8 cellular contexts compared by ENCODE assay signal in the genomic region with DNA sequence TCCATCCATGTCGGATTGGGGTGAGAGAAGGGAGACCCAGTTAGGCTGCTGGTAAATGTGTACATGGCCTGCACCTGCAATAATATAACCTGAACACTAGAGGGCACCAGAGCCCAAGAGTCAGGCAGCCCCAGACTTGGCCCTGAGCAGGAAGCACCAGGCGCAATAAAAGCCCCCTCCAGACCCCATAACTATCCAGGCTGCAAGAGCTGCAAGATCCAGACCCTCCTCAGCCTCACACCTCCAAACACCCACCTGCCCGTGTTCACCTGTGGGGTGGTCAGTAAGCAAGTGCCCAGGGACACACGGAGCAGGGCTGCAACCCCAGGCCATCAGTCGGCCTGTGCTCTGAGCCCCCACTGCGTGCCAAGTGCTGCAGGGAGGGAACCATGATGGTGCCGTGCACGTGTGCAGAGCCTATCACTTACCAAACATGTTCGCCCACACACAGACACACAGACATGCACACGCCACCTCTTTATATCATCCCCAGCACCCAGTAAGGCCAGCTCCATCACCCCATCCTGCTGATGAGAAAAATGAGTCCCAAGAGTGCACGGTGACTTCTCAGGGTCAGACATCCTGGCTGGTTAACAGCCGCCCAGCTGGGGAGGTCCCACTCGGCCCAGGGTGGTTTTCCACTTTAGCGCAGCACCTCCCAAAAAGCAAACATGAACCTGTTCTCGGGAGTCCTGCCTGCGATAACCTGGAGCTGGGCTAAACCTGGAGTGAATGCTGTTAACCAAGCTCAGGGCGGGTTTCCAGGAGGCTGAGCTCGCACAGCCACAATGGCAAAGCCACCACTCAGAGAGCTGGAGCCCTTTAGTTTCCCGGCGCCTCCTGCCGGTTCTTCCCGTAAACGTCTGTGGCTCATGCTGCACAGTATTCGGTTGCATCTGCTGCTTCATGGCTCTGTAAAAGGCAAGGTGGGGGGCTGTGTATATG.
DNase-seq lines count a peak whose midpoint lies in the region; ATAC-seq, FAIRE-seq and TF ChIP-seq lines count a peak whose summit lies in the region.

No MANE protein-coding gene starts in this region.

- TF ChIP-seq RAD21 in HCT116 (IDR thresholded peaks at IDR 0.05; ENCODE audit: low read depth): peak; percentile 100
- peak; percentile 83 for TF ChIP-seq RAD21 in GM12878 (IDR thresholded peaks at IDR 0.05; ENCODE audit: insufficient read depth, low read depth, low read length)

- no peaks in the 10 kb centered on the region for H3K36me3 ChIP-seq in HCT116 (ENCODE audit: control insufficient read depth in 1 of 2, insufficient read depth in 2 of 2, low read length in 2 of 2)
- no peaks in the 10 kb centered on the region; a peak in 1 of 4 replicates for H3K36me3 ChIP-seq in GM12878 (ENCODE audit: control insufficient read depth in 2 of 2, insufficient read depth in 2 of 2, low read length in 1 of 2)

- no peaks in the 10 kb centered on the region for H3K9me3 ChIP-seq in HCT116 (ENCODE audit: control insufficient read depth in 1 of 2, insufficient read depth in 1 of 2, low read depth in 1 of 2, low read length in 2 of 2)
- no peaks in the 10 kb centered on the region for H3K9me3 ChIP-seq in T-helper 17 cell (ENCODE audit: control insufficient read depth, low read length, poor library complexity, severe bottlenecking)
- H3K9me3 ChIP-seq in GM12878 (replicated peaks; ENCODE audit: control insufficient read depth, insufficient read depth, low read length): no peaks in the 10 kb centered on the region

- H3K27me3 Mint-ChIP-seq in T-helper 17 cell (peaks cover 3% of the 10 kb centered on the region), immature natural killer cell (ENCODE audit: low read depth in 3 of 3) (peaks cover 0 to 3% (median 0%) of the 10 kb centered on the region in 3 donors)

- H3K4me3 Mint-ChIP-seq in T-helper 17 cell (no peak overlapping the region), immature natural killer cell (no peak overlapping the region)

- no peaks in the 10 kb centered on the region for H3K9me2 ChIP-seq in HCT116 (ENCODE audit: insufficient read depth)

- H3K36me3 Mint-ChIP-seq in T-helper 17 cell (ENCODE audit: low read depth) (no peaks in the 10 kb centered on the region), immature natural killer cell (no peaks in the 10 kb centered on the region)

- no peak overlapping the region for H3K27ac Mint-ChIP-seq in T-helper 17 cell
- H3K27ac Mint-ChIP-seq in immature natural killer cell: no peak overlapping the region

- H3K9ac ChIP-seq in HCT116 (ENCODE audit: low read length) (no peak overlapping the region), GM12878 (ENCODE audit: control insufficient read depth, insufficient read depth, low read length) (no peak overlapping the region)

- TF ChIP-seq CTCF in HCT116 (IDR thresholded peaks at IDR 0.05 in 2 of 3, conservative IDR thresholded peaks at IDR 0.05 in 1 of 3; ENCODE audit: borderline replicate concordance in 1 of 3, insufficient read depth in 1 of 3, low read depth in 2 of 3, low read length in 2 of 3) (peak; percentile 93 to 100 (median 99)), GM12878 (IDR thresholded peaks at IDR 0.05 in 2 of 3, conservative IDR thresholded peaks at IDR 0.05 in 1 of 3; ENCODE audit: control insufficient read depth in 2 of 3, extremely low read depth in 1 of 3, insufficient read depth in 1 of 3, low read depth in 3 of 3, low read length in 3 of 3) (peak; percentile 83 to 91 (median 84))

- H2AFZ ChIP-seq in HCT116 (ENCODE audit: low read depth, low read length, poor library complexity, severe bottlenecking) (no peak overlapping the region), GM12878 (ENCODE audit: control insufficient read depth, low read depth, low read length) (no peak overlapping the region)

- no peaks in the 10 kb centered on the region for H4K20me1 ChIP-seq in HCT116 (ENCODE audit: insufficient read depth)
- no peaks in the 10 kb centered on the region for H4K20me1 ChIP-seq in GM12878 (ENCODE audit: control insufficient read depth, insufficient read depth)

- RAD21 ChIA-PET in HCT116 (lab: Charles Lee; ENCODE audit: low non-redundant PET in 1 of 2, low total read pairs in 2 of 2, uncharacterized antibody in 2 of 2, unreplicated experiment in 2 of 2) (interaction anchor here (0.6 to 1.9 kb wide), 15 partner anchors 28 to 629 kb away, joined by 3 to 9 read pairs (median 3); no protein-coding TSS in a partner anchor), GM12878 (lab: Charles Lee; ENCODE audit: unreplicated experiment) (interaction anchor here (0.9 to 10.1 kb wide), 22 partner anchors 27 to 694 kb away, joined by 3 to 271 read pairs (median 5); no protein-coding TSS in a partner anchor)

- H3K9me3 Mint-ChIP-seq in immature natural killer cell: no peaks in the 10 kb centered on the region

- DNase-seq in ELR (ENCODE audit: low read depth) (peak; percentile 64), HCT116 (ENCODE audit: low read depth, low spot score) (peak; percentile 61), NCI-H146 treated with DMSO at 0.1 percent for 48 hours (lab: John Stamatoyannopoulos, UW; ENCODE audit: unreplicated experiment) (peak; percentile 12), T-helper 17 cell (peak in 1 of 3 donors; percentile 38), GM12878 (ENCODE audit: low read depth, low spot score) (no peak), immature natural killer cell (peak; percentile 21 to 37 (median 28)), NK-92 (lab: John Stamatoyannopoulos, UW; ENCODE audit: unreplicated experiment) (no peak)
- DNase-seq in stimulated activated CD4-positive, alpha-beta T cell treated with anti-CD3 and anti-CD28 coated beads, Interleukin-1b, Interleukin-23, amount 100 ng/mL, for 48 hours: peak; percentile 32

- peak; percentile 27 for FAIRE-seq in GM12878 (lab: Jason Lieb, UNC)

- SMC1A ChIA-PET in GM12878 (lab: Charles Lee; ENCODE audit: uncharacterized antibody, unreplicated experiment): interaction anchor here (0.7 to 11.9 kb wide), 28 partner anchors 11 to 810 kb away, joined by 3 to 349 read pairs (median 4); no protein-coding TSS in a partner anchor

- no peaks in the 10 kb centered on the region for H3K27me3 ChIP-seq in HCT116 (ENCODE audit: insufficient read depth, low read length)
- no peaks in the 10 kb centered on the region for H3K27me3 ChIP-seq in GM12878 (replicated peaks in 1 of 2; ENCODE audit: control insufficient read depth in 2 of 2, insufficient read depth in 2 of 2, low read length in 1 of 2)

- H3K27ac ChIP-seq in HCT116 (ENCODE audit: low read depth, low read length): no peak overlapping the region; the same call in 1 of the 2 replicates
- H3K27ac ChIP-seq in GM12878 (ENCODE audit: control insufficient read depth, insufficient read depth): no peak overlapping the region

- TF ChIP-seq POLR2A in HCT116 (IDR thresholded peaks at IDR 0.05; ENCODE audit: borderline replicate concordance, extremely low read depth, insufficient read depth, insufficient read length) (no peak), GM12878 (IDR thresholded peaks at IDR 0.05; ENCODE audit: low read depth, low read length) (no peak)

- no peak for TF ChIP-seq EP300 in GM12878 (IDR thresholded peaks at IDR 0.05; ENCODE audit: borderline replicate concordance in 1 of 2, control insufficient read depth in 1 of 2, low read depth in 2 of 2, low read length in 2 of 2)

- peaks cover 83% of the 10 kb centered on the region for H3K79me2 ChIP-seq in HCT116 (ENCODE audit: insufficient read depth, low read length)
- no peaks in the 10 kb centered on the region for H3K79me2 ChIP-seq in GM12878 (ENCODE audit: control insufficient read depth, insufficient read depth, low read length)

- in situ Hi-C loops in GM12878 (cut with MboI): loop anchor here (10.0 kb wide), 1 partner anchor 594 kb away; no protein-coding TSS in a partner anchor

- H3K4me1 ChIP-seq in HCT116 (ENCODE audit: control insufficient read depth in 1 of 2, insufficient read depth in 2 of 2, low read length in 2 of 2) (peaks cover 3 to 46% of the 10 kb centered on the region in 2 experiments; a peak in 3 of 4 replicates), GM12878 (ENCODE audit: control insufficient read depth, insufficient read depth, low read length) (no peaks in the 10 kb centered on the region)

- 49% methylated on average over 24 of the region's 24 CpGs for WGBS in GM12878 (ENCODE audit: insufficient coverage, insufficient replicate concordance, low lambda C conversion rate, missing lambda C conversion rate)

- POLR2A ChIA-PET in HCT116 (lab: Charles Lee) (interaction anchor here (0.6 to 2.2 kb wide), 5 partner anchors 29 to 165 kb away, joined by 3 to 11 read pairs (median 6); no protein-coding TSS in a partner anchor), GM12878 (lab: Charles Lee) (interaction anchor here (0.6 to 0.7 kb wide), 2 partner anchors 123 to 165 kb away, joined by 3 to 4 read pairs; no protein-coding TSS in a partner anchor)

- BruUV-seq in HCT116 (replicated peaks; lab: Mats Ljungman, UMichigan) (no TSS peak), GM12878 (replicated peaks; lab: Mats Ljungman, UMichigan) (no TSS peak)

- ATAC-seq in HCT116: peak; percentile 78
- peak; percentile 79 for ATAC-seq in T-helper 17 cell
- ATAC-seq in GM12878: peak; percentile 85

- H3K4me1 Mint-ChIP-seq in T-helper 17 cell: peaks cover 6% of the 10 kb centered on the region
- no peaks in the 10 kb centered on the region for H3K4me1 Mint-ChIP-seq in immature natural killer cell

- intact Hi-C loops in HCT116 (cut with micrococcal nuclease): loop anchor here (1.0 to 10.0 kb wide), 4 partner anchors 97 to 424 kb away; no protein-coding TSS in a partner anchor
- intact Hi-C loops in GM12878 (cut with micrococcal nuclease; ENCODE audit: unreplicated experiment): loop anchor here (1.0 to 5.0 kb wide), 6 partner anchors 30 to 628 kb away; no protein-coding TSS in a partner anchor

- H3K4me2 ChIP-seq in HCT116 (ENCODE audit: low read length) (no peak overlapping the region), GM12878 (ENCODE audit: control insufficient read depth, insufficient read depth) (no peak overlapping the region)

- CTCF ChIA-PET in HCT116 (lab: Charles Lee): interaction anchor here (0.6 to 10.9 kb wide), 26 partner anchors 9 to 667 kb away, joined by 3 to 448 read pairs (median 4); no protein-coding TSS in a partner anchor
- CTCF ChIA-PET in GM12878 (lab: Yijun Ruan, JAX): interaction anchor here (0.6 to 12.0 kb wide), 51 partner anchors 9 to 813 kb away, joined by 3 to 527 read pairs (median 5); a partner anchor contains a TSS

- H3K4me3 ChIP-seq in HCT116 (replicated peaks in 1 of 2; ENCODE audit: low read depth in 1 of 2, low read length in 2 of 2): no peak overlapping the region
- no peak overlapping the region for H3K4me3 ChIP-seq in GM12878

Comparison
In these comparisons a context has a peak if more than half of its experiments do, and no peak if none do; other contexts are left out.
1. DNase-seq: peak in ELR (single experiment), HCT116 (single experiment), NCI-H146 treated with DMSO at 0.1 percent for 48 hours (single experiment), immature natural killer cell (3 of 3) and stimulated activated CD4-positive, alpha-beta T cell treated with anti-CD3 and anti-CD28 coated beads, Interleukin-1b, Interleukin-23, amount 100 ng/mL, for 48 hours (single experiment); none in GM12878 (single experiment) and NK-92 (single experiment).
2. Peak in every context shown above with its lines, with median percentiles within 50 percentile points of each other: ATAC-seq.